8 cellular contexts compared by ENCODE assay signal in the genomic region with DNA sequence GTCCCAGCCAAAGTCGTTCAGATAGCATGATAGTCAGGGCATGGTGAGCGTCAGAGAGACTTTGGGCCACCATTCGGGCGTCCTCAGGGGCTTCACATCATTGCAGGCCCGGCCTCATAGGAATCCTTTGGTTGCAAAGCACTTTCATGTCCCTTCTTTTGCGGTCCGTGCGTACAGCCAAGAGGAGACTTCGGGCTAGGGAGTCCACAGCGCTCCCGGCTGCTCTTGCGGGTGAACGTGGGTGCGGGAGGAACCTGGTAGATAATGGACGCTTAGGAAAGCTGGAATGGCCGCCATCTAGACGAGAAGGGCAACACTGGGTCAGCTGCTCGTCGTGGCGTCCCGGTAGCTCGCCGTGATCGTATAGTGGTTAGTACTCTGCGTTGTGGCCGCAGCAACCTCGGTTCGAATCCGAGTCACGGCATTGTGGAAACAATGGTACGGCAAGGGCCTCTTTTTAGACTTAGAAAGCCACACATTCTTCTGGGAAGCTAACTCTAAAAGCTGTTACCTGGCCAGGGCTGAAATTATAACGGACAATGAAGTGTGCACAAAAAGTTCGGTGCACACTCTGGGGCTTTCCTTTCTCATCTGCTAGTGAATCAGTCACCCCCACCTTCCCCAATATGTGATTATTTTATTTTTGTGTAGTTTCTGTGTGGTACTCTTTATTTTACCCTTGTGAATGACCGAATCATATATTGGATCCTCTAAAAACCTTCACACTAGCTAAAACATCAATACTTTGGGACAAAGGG. TPM values are rescaled to one million over a fixed set of nuclear protein-coding genes. Genes with fewer than 3 reads are reported as not detected.
A peak's percentile ranks its signal among the peaks of the same experiment; 100 is the strongest.
DNase-seq lines count a peak whose midpoint lies in the region; ATAC-seq and TF ChIP-seq lines count a peak whose summit lies in the region.

No MANE protein-coding gene starts in this region.

- no peaks in the 10 kb centered on the region for H3K9me3 ChIP-seq in effector memory CD4-positive, alpha-beta T cell (ENCODE audit: control insufficient read depth, low read length)

- peak; percentile 8 for ATAC-seq in HG03354 (IDR thresholded peaks at IDR 0.05; ENCODE audit: poor library complexity, severe bottlenecking, unreplicated experiment)
- peak; percentile 6 for ATAC-seq in activated CD8-positive, alpha-beta T cell treated with anti-CD3 and anti-CD28 coated beads for 36 hours
- peak; percentile 9 for ATAC-seq in memory B cell (ENCODE audit: low read depth)
- no peak for ATAC-seq in GM18520 (IDR thresholded peaks at IDR 0.05; ENCODE audit: unreplicated experiment)

- H3K4me3 Mint-ChIP-seq in activated CD8-positive, alpha-beta T cell treated with anti-CD3 and anti-CD28 coated beads for 36 hours = no peak overlapping the region
- no peak overlapping the region for H3K4me3 Mint-ChIP-seq in memory B cell

- no peaks in the 10 kb centered on the region for H3K9me3 Mint-ChIP-seq in activated CD8-positive, alpha-beta T cell treated with anti-CD3 and anti-CD28 coated beads for 36 hours
- no peaks in the 10 kb centered on the region for H3K9me3 Mint-ChIP-seq in memory B cell

- no peak overlapping the region for H3K27ac Mint-ChIP-seq in activated CD8-positive, alpha-beta T cell treated with anti-CD3 and anti-CD28 coated beads for 36 hours
- no peak overlapping the region for H3K27ac Mint-ChIP-seq in memory B cell

- no peaks in the 10 kb centered on the region for H3K36me3 Mint-ChIP-seq in activated CD8-positive, alpha-beta T cell treated with anti-CD3 and anti-CD28 coated beads for 36 hours (ENCODE audit: low read depth)
- H3K36me3 Mint-ChIP-seq in memory B cell = no peaks in the 10 kb centered on the region

- H3K27ac ChIP-seq in effector memory CD4-positive, alpha-beta T cell (ENCODE audit: insufficient read depth, low read length, poor library complexity, severe bottlenecking) = peak overlapping the region; percentile 86

- H3K27me3 ChIP-seq in effector memory CD4-positive, alpha-beta T cell (replicated peaks; ENCODE audit: control insufficient read depth, insufficient read depth, low read length, poor library complexity, severe bottlenecking) = no peaks in the 10 kb centered on the region

- peaks cover 5% of the 10 kb centered on the region for H3K4me1 ChIP-seq in effector memory CD4-positive, alpha-beta T cell (ENCODE audit: control insufficient read depth, insufficient read depth, low read length, poor library complexity, severe bottlenecking)

- TF ChIP-seq CTCF in activated CD8-positive, alpha-beta T cell treated with anti-CD3 and anti-CD28 coated beads for 36 hours (IDR thresholded peaks at IDR 0.05) = no peak

- peaks cover 10% of the 10 kb centered on the region for H3K4me1 Mint-ChIP-seq in activated CD8-positive, alpha-beta T cell treated with anti-CD3 and anti-CD28 coated beads for 36 hours (ENCODE audit: low read depth)
- peaks cover 12% of the 10 kb centered on the region for H3K4me1 Mint-ChIP-seq in memory B cell

- no peaks in the 10 kb centered on the region for H3K36me3 ChIP-seq in effector memory CD4-positive, alpha-beta T cell (ENCODE audit: control insufficient read depth, insufficient read depth, low read length)

- intact Hi-C loops in activated CD8-positive, alpha-beta T cell treated with anti-CD3 and anti-CD28 coated beads for 36 hours (cut with micrococcal nuclease) = loop anchor here (5.0 kb wide), 1 partner anchor 201 kb away; a partner anchor contains a TSS

- POLR2A ChIA-PET in activated CD8-positive, alpha-beta T cell treated with anti-CD3 and anti-CD28 coated beads for 36 hours (lab: Charles Lee) = interaction anchor here (0.9 to 7.4 kb wide), 12 partner anchors 9 to 386 kb away, joined by 3 to 85 read pairs (median 6); partner anchors contain the start of genes BLOC1S6 and SHF

- peak overlapping the region; percentile 76 for H3K4me3 ChIP-seq in effector memory CD4-positive, alpha-beta T cell (ENCODE audit: insufficient read depth, low read depth, low read length, poor library complexity, severe bottlenecking)

- CTCF ChIA-PET in activated CD8-positive, alpha-beta T cell treated with anti-CD3 and anti-CD28 coated beads for 36 hours (lab: Charles Lee) = interaction anchor here (0.8 to 12.1 kb wide), 18 partner anchors 9 to 257 kb away, joined by 3 to 128 read pairs (median 5); partner anchors contain the start of gene SHF

- peak; percentile 43 for DNase-seq in GF-D8 (lab: John Stamatoyannopoulos, UW)
- peak; percentile 55 for DNase-seq in NCI-H82 treated with DMSO at 0.1 percent for 48 hours (lab: John Stamatoyannopoulos, UW; ENCODE audit: unreplicated experiment)
- DNase-seq in activated CD8-positive, alpha-beta T cell treated with anti-CD3 and anti-CD28 coated beads for 36 hours = peak; percentile 89
- peak; percentile 53 to 62 (median 62) for DNase-seq in effector memory CD4-positive, alpha-beta T cell
- DNase-seq in memory B cell (ENCODE audit: low spot score in 2 of 2) = peak in 1 of 2 donors; percentile 69
- DNase-seq in stimulated activated CD4-positive, alpha-beta T cell treated with anti-CD3 and anti-CD28 coated beads, TNF-alpha, amount 100 ng/mL, for 48 hours (ENCODE audit: low read depth in 3 of 3) = peak; percentile 60 to 80 (median 74)

- peaks cover 1% of the 10 kb centered on the region for H3K27me3 Mint-ChIP-seq in activated CD8-positive, alpha-beta T cell treated with anti-CD3 and anti-CD28 coated beads for 36 hours
- H3K27me3 Mint-ChIP-seq in memory B cell = no peaks in the 10 kb centered on the region

RNA-seq across cellular contexts. Expression of gene SHF, which starts 13.2 kb away (rescaled TPM):
- 10 to 100 TPM; 19.8 to 23.5 TPM for total RNA-seq in activated CD8-positive, alpha-beta T cell treated with anti-CD3 and anti-CD28 coated beads for 36 hours

RNA-seq across cellular contexts. Expression of gene SLC28A2, which starts 51.1 kb away (rescaled TPM):
- total RNA-seq in activated CD8-positive, alpha-beta T cell treated with anti-CD3 and anti-CD28 coated beads for 36 hours = not detected
